In the genomic region with DNA sequence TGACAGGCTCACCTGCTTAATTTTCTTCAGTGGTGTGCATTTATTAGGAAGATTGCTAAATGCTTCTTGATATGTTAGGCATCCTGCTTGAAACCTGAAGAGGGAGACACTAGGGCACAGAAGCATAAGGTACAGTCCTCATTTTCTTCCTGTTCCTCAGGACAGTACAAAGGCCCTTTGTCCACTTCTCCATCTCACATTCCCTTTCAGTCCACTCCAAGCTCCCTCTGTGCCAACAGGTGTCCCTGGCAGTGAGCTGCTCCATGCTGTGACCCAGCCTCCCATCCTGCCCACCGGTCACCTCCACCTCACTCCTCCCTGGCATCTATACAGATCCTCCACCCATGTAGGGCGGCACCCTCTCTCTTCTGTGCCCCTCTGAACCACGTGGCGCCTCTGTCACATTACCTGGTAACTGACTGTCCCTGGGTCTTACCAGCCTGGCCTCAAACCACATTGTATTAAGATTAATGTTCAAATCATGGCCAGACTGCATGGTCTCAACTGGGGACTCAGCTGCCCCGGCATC, we compare ENCODE assay signal across 25 cellular contexts.
A peak's percentile ranks its signal among the peaks of the same experiment; 100 is the strongest.
DNase-seq lines count a peak whose midpoint lies in the region; ATAC-seq and TF ChIP-seq lines count a peak whose summit lies in the region.
"Had no signal": no experiment of that assay in that cellular context is flagged by ENCODE, and none has a peak within 500 bp of the region (broad histone marks: within the 10 kb centered on the region; RNA-seq: fewer than 3 reads in every experiment).

No MANE protein-coding gene starts in this region.

- H3K9ac ChIP-seq in mesenchymal stem cell (ENCODE audit: low read length): no peak overlapping the region

- H3K27me3 ChIP-seq in body of pancreas: no peaks in the 10 kb centered on the region
- peaks cover 4% of the 10 kb centered on the region in 2 experiments for H3K27me3 ChIP-seq in mesenchymal stem cell (ENCODE audit: control insufficient read depth in 1 of 2, insufficient read depth in 1 of 2, low read length in 2 of 2)
- H3K27me3 ChIP-seq in heart right ventricle: no peaks in the 10 kb centered on the region

- no peak overlapping the region for H3K23ac ChIP-seq in mesenchymal stem cell (ENCODE audit: low read length in 2 of 2)

- peaks cover 17% of the 10 kb centered on the region for H3K27me3 Mint-ChIP-seq in stimulated activated memory B cell treated with anti-CD40 and anti-IgM and Interleukin-4, amounts not matched to agents 10 μg/mL and 1 μg/mL and 100 μg/mL, for 72 hours

- no peaks in the 10 kb centered on the region for H3K79me1 ChIP-seq in mesenchymal stem cell (replicated peaks; ENCODE audit: low read length, poor library complexity, severe bottlenecking)

- no peak overlapping the region for H2AK5ac ChIP-seq in mesenchymal stem cell (ENCODE audit: low read length, severe bottlenecking)

- H2BK5ac ChIP-seq in mesenchymal stem cell (ENCODE audit: low read depth, low read length, poor library complexity, severe bottlenecking): no peak overlapping the region

- no peaks in the 10 kb centered on the region for H3K36me3 Mint-ChIP-seq in stimulated activated memory B cell treated with anti-CD40 and anti-IgM and Interleukin-4, amounts not matched to agents 10 μg/mL and 1 μg/mL and 100 μg/mL, for 72 hours
- H3K36me3 Mint-ChIP-seq: activated CD8-positive, alpha-beta memory T cell treated with anti-CD3 and anti-CD28 coated beads, Interleukin-2, amount 10 ng/mL, durations not matched to agents 7 days and 5 days; CD8-positive, alpha-beta T cell had no signal

- H2BK15ac ChIP-seq in mesenchymal stem cell (ENCODE audit: low read depth, poor library complexity, severe bottlenecking): no peak overlapping the region

- no peak overlapping the region for H3K14ac ChIP-seq in mesenchymal stem cell (ENCODE audit: low read length in 2 of 2)

- no peak overlapping the region for H3K18ac ChIP-seq in mesenchymal stem cell (ENCODE audit: low read depth in 1 of 2, low read length in 2 of 2)

- no peak overlapping the region for H2AFZ ChIP-seq in mesenchymal stem cell (ENCODE audit: low read depth, low read length)

- no peaks in the 10 kb centered on the region for H3K9me3 Mint-ChIP-seq in stimulated activated memory B cell treated with anti-CD40 and anti-IgM and Interleukin-4, amounts not matched to agents 10 μg/mL and 1 μg/mL and 100 μg/mL, for 72 hours
- H3K9me3 Mint-ChIP-seq: activated naive CD4-positive, alpha-beta T cell treated with anti-CD3 and anti-CD28 coated beads for 36 hours; activated T-cell treated with anti-CD3 and anti-CD28 coated beads, Interleukin-2, amount 50 U/mL, for 72 hours; CD8-positive, alpha-beta T cell had no signal

- H3K9me3 ChIP-seq in body of pancreas: no peaks in the 10 kb centered on the region
- no peaks in the 10 kb centered on the region for H3K9me3 ChIP-seq in mesenchymal stem cell (ENCODE audit: control insufficient read depth, low read length)
- peaks cover 0 to under 1% (median 0%) of the 10 kb centered on the region in 11 donors for H3K9me3 ChIP-seq in heart right ventricle
- H3K9me3 ChIP-seq: prostate gland had no signal

- H4K8ac ChIP-seq in mesenchymal stem cell (ENCODE audit: low read length): no peak overlapping the region

- ATAC-seq in body of pancreas (peak; percentile 84), heart right ventricle (no peak)
- ATAC-seq in stimulated activated memory B cell treated with anti-CD40 and anti-IgM and Interleukin-4, amounts not matched to agents 10 μg/mL and 1 μg/mL and 100 μg/mL, for 72 hours: peak; percentile 17
- ATAC-seq: activated CD8-positive, alpha-beta memory T cell treated with anti-CD3 and anti-CD28 coated beads, Interleukin-2, amount 10 ng/mL, durations not matched to agents 7 days and 5 days; activated T-cell treated with anti-CD3 and anti-CD28 coated beads, Interleukin-2, amount 50 U/mL, for 72 hours; CD8-positive, alpha-beta T cell had no signal

- H3K4me2 ChIP-seq in mesenchymal stem cell (ENCODE audit: low read length, poor library complexity, severe bottlenecking): no peak overlapping the region

- peak overlapping the region in 1 of 2 experiments; percentile 18 for H3K4ac ChIP-seq in mesenchymal stem cell (ENCODE audit: low read depth in 1 of 2, low read length in 2 of 2)

- H3K4me3 Mint-ChIP-seq in stimulated activated memory B cell treated with anti-CD40 and anti-IgM and Interleukin-4, amounts not matched to agents 10 μg/mL and 1 μg/mL and 100 μg/mL, for 72 hours: no peak overlapping the region
- H3K4me3 Mint-ChIP-seq: activated CD8-positive, alpha-beta memory T cell treated with anti-CD3 and anti-CD28 coated beads, Interleukin-2, amount 10 ng/mL, durations not matched to agents 7 days and 5 days; activated naive CD4-positive, alpha-beta T cell treated with anti-CD3 and anti-CD28 coated beads for 36 hours; activated T-cell treated with anti-CD3 and anti-CD28 coated beads, Interleukin-2, amount 50 U/mL, for 72 hours; CD8-positive, alpha-beta T cell; nephron progenitor cell had no signal

- TF ChIP-seq CTCF in body of pancreas (IDR thresholded peaks at IDR 0.05): peak in 4 of 7 experiments; percentile 24 to 49 (median 42)
- no peak for TF ChIP-seq CTCF in heart right ventricle (IDR thresholded peaks at IDR 0.05)

- H3K4me3 ChIP-seq in body of pancreas: no peak overlapping the region
- H3K4me3 ChIP-seq in mesenchymal stem cell (ENCODE audit: insufficient read depth in 1 of 2, low read depth in 1 of 2, low read length in 2 of 2): no peak overlapping the region
- H3K4me3 ChIP-seq in heart right ventricle: no peak overlapping the region
- H3K4me3 ChIP-seq: prostate gland had no signal

- TF ChIP-seq POLR2A in body of pancreas (IDR thresholded peaks at IDR 0.05): no peak

- H3K36me3 ChIP-seq in body of pancreas (replicated peaks in 1 of 2; ENCODE audit: insufficient read depth in 1 of 2, low read depth in 2 of 2): no peaks in the 10 kb centered on the region
- H3K36me3 ChIP-seq in mesenchymal stem cell (ENCODE audit: control insufficient read depth in 1 of 2, insufficient read depth in 2 of 2, low read depth in 1 of 2, low read length in 2 of 2): no peaks in the 10 kb centered on the region
- H3K36me3 ChIP-seq in heart right ventricle: no peaks in the 10 kb centered on the region
- H3K36me3 ChIP-seq: prostate gland had no signal

- no peaks in the 10 kb centered on the region for H3K4me1 Mint-ChIP-seq in stimulated activated memory B cell treated with anti-CD40 and anti-IgM and Interleukin-4, amounts not matched to agents 10 μg/mL and 1 μg/mL and 100 μg/mL, for 72 hours
- H3K4me1 Mint-ChIP-seq: activated CD8-positive, alpha-beta memory T cell treated with anti-CD3 and anti-CD28 coated beads, Interleukin-2, amount 10 ng/mL, durations not matched to agents 7 days and 5 days had no signal

- no peak overlapping the region for H3K27ac Mint-ChIP-seq in stimulated activated memory B cell treated with anti-CD40 and anti-IgM and Interleukin-4, amounts not matched to agents 10 μg/mL and 1 μg/mL and 100 μg/mL, for 72 hours
- H3K27ac Mint-ChIP-seq: activated CD8-positive, alpha-beta memory T cell treated with anti-CD3 and anti-CD28 coated beads, Interleukin-2, amount 10 ng/mL, durations not matched to agents 7 days and 5 days; activated naive CD4-positive, alpha-beta T cell treated with anti-CD3 and anti-CD28 coated beads for 36 hours; activated T-cell treated with anti-CD3 and anti-CD28 coated beads, Interleukin-2, amount 50 U/mL, for 72 hours; CD8-positive, alpha-beta T cell; nephron progenitor cell had no signal

- peak overlapping the region in 3 of 4 donors; percentile 32 to 75 (median 68) for H3K27ac ChIP-seq in body of pancreas
- H3K27ac ChIP-seq in mesenchymal stem cell (ENCODE audit: low read length, poor library complexity, severe bottlenecking): no peak overlapping the region
- no peak overlapping the region for H3K27ac ChIP-seq in heart right ventricle
- H3K27ac ChIP-seq: 22Rv1, prostate gland had no signal

- H3K4me1 ChIP-seq in body of pancreas: peaks cover 32% of the 10 kb centered on the region
- H3K4me1 ChIP-seq in mesenchymal stem cell (ENCODE audit: control insufficient read depth, insufficient read depth, low read depth, low read length): peaks cover 2% of the 10 kb centered on the region
- H3K4me1 ChIP-seq in heart right ventricle: peaks cover 0 to 13% (median 2%) of the 10 kb centered on the region in 9 donors
- H3K4me1 ChIP-seq: prostate gland had no signal

- H2BK12ac ChIP-seq in mesenchymal stem cell (ENCODE audit: low read length in 2 of 2): peak overlapping the region; percentile 20 to 52

- intact Hi-C loops in body of pancreas (cut with DNase I) (no loop called here), heart right ventricle (cut with DNase I) (no loop called here)

- DNase-seq in DMS53 (lab: John Stamatoyannopoulos, UW): peak; percentile 28
- no peak for DNase-seq in DMS53 treated with DMSO at 0.1 percent for 48 hours (lab: John Stamatoyannopoulos, UW; ENCODE audit: unreplicated experiment)
- DNase-seq in body of pancreas: peak; percentile 32 to 59 (median 46)
- DNase-seq in mesenchymal stem cell: no peak
- no peak for DNase-seq in heart right ventricle
- no peak for DNase-seq in HuH-7 (ENCODE audit: low spot score)
- DNase-seq in NCI-H345 treated with DMSO at 0.1 percent for 48 hours (lab: John Stamatoyannopoulos, UW; ENCODE audit: unreplicated experiment): no peak
- DNase-seq: activated CD4-positive, alpha-beta T cell treated with anti-CD3 and anti-CD28 coated beads, Interleukin-2, amount 50 U/mL, for 1 hour; activated CD8-positive, alpha-beta memory T cell treated with anti-CD3 and anti-CD28 coated beads, Interleukin-2, amount 10 ng/mL, durations not matched to agents 7 days and 5 days; activated naive CD4-positive, alpha-beta T cell treated with anti-CD3 and anti-CD28 coated beads for 36 hours; activated T-cell treated with anti-CD3 and anti-CD28 coated beads, Interleukin-2, amount 50 U/mL, for 72 hours; amygdala; caudate nucleus; CD8-positive, alpha-beta T cell; dermis blood vessel endothelial cell; DMS153; GDM1; MM.1S; NCI-H187; NCI-H345; nephron progenitor cell; OCI-M1 had no signal

- no peak overlapping the region for H2BK120ac ChIP-seq in mesenchymal stem cell (ENCODE audit: low read depth, low read length)

- 73% methylated on average over 4 to 5 of the region's 5 CpGs for WGBS in body of pancreas, 2 donors
- 100% methylated on average over 5 of the region's 5 CpGs for WGBS in mesenchymal stem cell
- WGBS in heart right ventricle, 2 donors: 96 to 97% methylated on average over 5 of the region's 5 CpGs

- peak overlapping the region; percentile 6 for H4K91ac ChIP-seq in mesenchymal stem cell (ENCODE audit: low read length)

Comparison
In these comparisons a context has a peak if more than half of its experiments do, and no peak if none do; other contexts are left out.
1. DNase-seq: peak in DMS53 (single experiment) and body of pancreas (4 of 4); none in DMS53 treated with DMSO at 0.1 percent for 48 hours (single experiment), mesenchymal stem cell (single experiment), heart right ventricle (0 of 2), HuH-7 (single experiment) and NCI-H345 treated with DMSO at 0.1 percent for 48 hours (single experiment).
2. ATAC-seq: peak in body of pancreas (single experiment) and stimulated activated memory B cell treated with anti-CD40 and anti-IgM and Interleukin-4, amounts not matched to agents 10 μg/mL and 1 μg/mL and 100 μg/mL, for 72 hours (single experiment); none in heart right ventricle (0 of 8).
3. H3K27ac ChIP-seq: peak in body of pancreas (3 of 4); none in mesenchymal stem cell (single experiment) and heart right ventricle (0 of 10).
4. CTCF ChIP-seq: peak in body of pancreas (4 of 7); none in heart right ventricle (0 of 9).